8 cellular contexts compared by ENCODE assay signal in genomic region chr10:31928531-31929259, GRCh38. TPM values are rescaled to one million over a fixed set of nuclear protein-coding genes. Genes with fewer than 3 reads are reported as not detected.
A peak's percentile ranks its signal among the peaks of the same experiment; 100 is the strongest.
DNase-seq lines count a peak whose midpoint lies in the region; TF ChIP-seq lines count a peak whose summit lies in the region.

TSS of gene ARHGAP12 (minus strand) at chr10:31928831. CDS start at chr10:31908855, 19,976 bp downstream.

- H3K9me3 ChIP-seq in hepatocyte (ENCODE audit: low read depth): no peaks in the 10 kb centered on the region
- no peaks in the 10 kb centered on the region for H3K9me3 ChIP-seq in vagina

- peak within 1 kb of the TSS; percentile 93 for H3K4me3 ChIP-seq in GM12875 (ENCODE audit: low read depth, low read length)
- peak within 1 kb of the TSS; percentile 48 for H3K4me3 ChIP-seq in hepatocyte
- H3K4me3 ChIP-seq in vagina: peak within 1 kb of the TSS; percentile 98 to 99

- TF ChIP-seq CTCF in GM12875 (IDR thresholded peaks at IDR 0.05; ENCODE audit: borderline replicate concordance, insufficient read depth, low read depth, low read length): no peak
- TF ChIP-seq CTCF in hepatocyte (IDR thresholded peaks at IDR 0.05; ENCODE audit: poor library complexity): no peak
- no peak for TF ChIP-seq CTCF in vagina (IDR thresholded peaks at IDR 0.05)

- CTCF ChIA-PET in HEK293T (lab: Yijun Ruan, JAX): no interaction called here

- intact Hi-C loops in vagina (cut with DNase I): no loop called here

- peak within 1 kb of the TSS; percentile 99 for H3K27ac ChIP-seq in hepatocyte
- H3K27ac ChIP-seq in vagina: peak within 1 kb of the TSS; percentile 98

- POLR2A ChIA-PET in HEK293T (lab: Yijun Ruan, JAX): interaction anchor here (0.9 to 1.6 kb wide), 3 partner anchors 13 to 128 kb away, joined by 3 to 6 read pairs (median 6); no protein-coding TSS in a partner anchor

- under 1% methylated on average over 43 of the region's 99 CpGs for WGBS in hepatocyte (ENCODE audit: low lambda C conversion rate, missing lambda C conversion rate)

- peak within 1 kb of the TSS; percentile 87 for H3K4me2 ChIP-seq in hepatocyte

- peaks cover 38% of the 10 kb centered on the region for H4K20me1 ChIP-seq in hepatocyte (ENCODE audit: insufficient read depth, poor library complexity, severe bottlenecking)

- peak within 1 kb of the TSS; percentile 77 for H2AFZ ChIP-seq in hepatocyte

- H3K36me3 ChIP-seq in hepatocyte (replicated peaks; ENCODE audit: insufficient read depth, low read depth) (no peaks in the 10 kb centered on the region), vagina (no peaks in the 10 kb centered on the region)

- DNase-seq in HEK293T (ENCODE audit: extremely low spot score) (peak; percentile 72), NAMALWA (ENCODE audit: low spot score) (peak; percentile 85), T-helper 9 cell (peak; percentile 83), astrocyte of the hippocampus (ENCODE audit: low read depth, low spot score) (peak; percentile 95), hepatocyte (ENCODE audit: low spot score) (peak; percentile 94), retina (peak; percentile 92), vagina (ENCODE audit: extremely low spot score in 2 of 2) (peak in 1 of 2 donors; percentile 94)

- H3K4me1 ChIP-seq in hepatocyte (ENCODE audit: insufficient read depth) (peaks cover 20% of the 10 kb centered on the region), vagina (peaks cover 37% of the 10 kb centered on the region)

- H3K27me3 ChIP-seq in hepatocyte (no peaks in the 10 kb centered on the region), vagina (no peaks in the 10 kb centered on the region)

- no peaks in the 10 kb centered on the region for H3K9me2 ChIP-seq in hepatocyte (replicated peaks; ENCODE audit: insufficient read depth)

- peak in 1 of 2 donors; percentile 84 for TF ChIP-seq POLR2A in vagina (IDR thresholded peaks at IDR 0.05)

- peaks cover 52% of the 10 kb centered on the region for H3K79me2 ChIP-seq in hepatocyte

TF ChIP-seq in HEK293T, 16 proteins besides CTCF, POLR2A, EP300 and RAD21:
- TF ChIP-seq CTBP1 (IDR thresholded peaks at IDR 0.05; ENCODE audit: borderline replicate concordance) (no peak), FOXM1 (IDR thresholded peaks at IDR 0.05; ENCODE audit: borderline replicate concordance) (no peak)

RNA-seq across cellular contexts. Expression of gene ARHGAP12, which starts in this region (rescaled TPM):
- 55.6 and 56.8 TPM in 2 replicates for total RNA-seq in hepatocyte
- polyA plus RNA-seq in hepatocyte: 14.9 and 16.4 TPM in 2 replicates
- total RNA-seq in vagina: 32.2 TPM

Comparison
In these comparisons a context has a peak if more than half of its experiments do, and no peak if none do; other contexts are left out.
1. H3K4me3 ChIP-seq: peak in every context shown above with its lines; median percentile 98 in vagina; 93 in GM12875; 48 in hepatocyte.